ENCODE assay signal across 12 cellular contexts in genomic region chr7:36387437-36388345, GRCh38. TPM values are rescaled to one million over a fixed set of nuclear protein-coding genes. Genes with fewer than 3 reads are reported as not detected.
DNase-seq lines count a peak whose midpoint lies in the region; ATAC-seq, FAIRE-seq and TF ChIP-seq lines count a peak whose summit lies in the region.
"Had no signal": no experiment of that assay in that cellular context is flagged by ENCODE, and none has a peak within 500 bp of the region (broad histone marks: within the 10 kb centered on the region; RNA-seq: fewer than 3 reads in every experiment).

No MANE protein-coding gene starts in this region.

- no peak overlapping the region for H2AFZ ChIP-seq in HepG2 (ENCODE audit: low read length)
- peak overlapping the region; percentile 77 for H2AFZ ChIP-seq in keratinocyte (ENCODE audit: control insufficient read depth, low read length)

- H3K9me3 Mint-ChIP-seq in type B pancreatic cell = no peaks in the 10 kb centered on the region
- H3K9me3 Mint-ChIP-seq in stimulated activated memory B cell treated with anti-CD40 and anti-IgM and Interleukin-4, amounts not matched to agents 10 μg/mL and 1 μg/mL and 100 μg/mL, for 72 hours = no peaks in the 10 kb centered on the region

- H3K36me3 Mint-ChIP-seq in type B pancreatic cell = no peaks in the 10 kb centered on the region
- no peaks in the 10 kb centered on the region for H3K36me3 Mint-ChIP-seq in stimulated activated memory B cell treated with anti-CD40 and anti-IgM and Interleukin-4, amounts not matched to agents 10 μg/mL and 1 μg/mL and 100 μg/mL, for 72 hours

- H3K36me3 ChIP-seq in HepG2 (replicated peaks in 1 of 2; ENCODE audit: control insufficient read depth in 1 of 2, insufficient read depth in 2 of 2, low read length in 2 of 2) = no peaks in the 10 kb centered on the region
- H3K36me3 ChIP-seq in right lobe of liver = no peaks in the 10 kb centered on the region
- peaks cover 11% of the 10 kb centered on the region; the same call in 1 of the 2 replicates for H3K36me3 ChIP-seq in RWPE2 (ENCODE audit: low read depth)
- no peaks in the 10 kb centered on the region for H3K36me3 ChIP-seq in keratinocyte (ENCODE audit: control insufficient read depth in 2 of 2, extremely low read depth in 1 of 2, insufficient read depth in 2 of 2, low read length in 2 of 2)

- H4K20me1 ChIP-seq in HepG2 (ENCODE audit: insufficient read depth, low read length) (no peaks in the 10 kb centered on the region), keratinocyte (ENCODE audit: control insufficient read depth, extremely low read depth, insufficient read depth, low read length) (no peaks in the 10 kb centered on the region)

- no peak for TF ChIP-seq POLR2A in HepG2 (IDR thresholded peaks at IDR 0.05; ENCODE audit: insufficient read depth in 1 of 2, low read depth in 2 of 2, low read length in 2 of 2)
- TF ChIP-seq POLR2A in right lobe of liver (IDR thresholded peaks at IDR 0.05) = no peak

- intact Hi-C loops in HepG2 (cut with micrococcal nuclease; ENCODE audit: unreplicated experiment) = loop anchor here (1.0 to 5.0 kb wide), 3 partner anchors 7 to 595 kb away; partner anchors contain the start of gene SEPTIN7
- intact Hi-C loops in right lobe of liver (cut with DNase I) = no loop called here

- peaks cover 26% of the 10 kb centered on the region for H3K4me1 ChIP-seq in HepG2 (ENCODE audit: insufficient read depth, low read length)
- H3K4me1 ChIP-seq in right lobe of liver = peaks cover 0 to 8% (median 3%) of the 10 kb centered on the region in 4 donors
- peaks cover 31% of the 10 kb centered on the region for H3K4me1 ChIP-seq in RWPE2 (ENCODE audit: insufficient read depth, poor library complexity, severe bottlenecking)
- peaks cover 34% of the 10 kb centered on the region for H3K4me1 ChIP-seq in keratinocyte (ENCODE audit: control insufficient read depth, extremely low read depth, insufficient read depth, low read length)

- BruUV-seq in HepG2 (replicated peaks; lab: Mats Ljungman, UMichigan) = no TSS peak

- peak overlapping the region; percentile 61 for H3K27ac Mint-ChIP-seq in type B pancreatic cell
- H3K27ac Mint-ChIP-seq in stimulated activated memory B cell treated with anti-CD40 and anti-IgM and Interleukin-4, amounts not matched to agents 10 μg/mL and 1 μg/mL and 100 μg/mL, for 72 hours = no peak overlapping the region

- H3K27me3 ChIP-seq in HepG2 (ENCODE audit: control insufficient read depth in 1 of 2, insufficient read depth in 2 of 2, low read length in 2 of 2) = no peaks in the 10 kb centered on the region; a peak in 1 of 5 replicates
- H3K27me3 ChIP-seq in right lobe of liver = no peaks in the 10 kb centered on the region
- no peaks in the 10 kb centered on the region for H3K27me3 ChIP-seq in RWPE2 (ENCODE audit: insufficient read depth, poor library complexity, severe bottlenecking)
- no peaks in the 10 kb centered on the region for H3K27me3 ChIP-seq in keratinocyte (ENCODE audit: control insufficient read depth, extremely low read depth, insufficient read depth, low read length)
- H3K27me3 ChIP-seq: SJSA1 had no signal

- in situ Hi-C loops in HepG2 (cut with HindIII; ENCODE audit: extremely low pct_ligation_motif_present, low pct_unique_long_range_greater_than_20kb) = no loop called here

- no peaks in the 10 kb centered on the region for H3K9me1 ChIP-seq in keratinocyte (ENCODE audit: control insufficient read depth, extremely low read depth, insufficient read depth, low read length)

- ATAC-seq in HepG2 = no peak
- no peak for ATAC-seq in right lobe of liver
- no peak for ATAC-seq in RWPE2 (ENCODE audit: low read depth)
- no peak for ATAC-seq in GM19324 (IDR thresholded peaks at IDR 0.05; ENCODE audit: low FRiP score, unreplicated experiment)
- no peak for ATAC-seq in stimulated activated memory B cell treated with anti-CD40 and anti-IgM and Interleukin-4, amounts not matched to agents 10 μg/mL and 1 μg/mL and 100 μg/mL, for 72 hours
- ATAC-seq: left lobe of liver had no signal

- no peak for TF ChIP-seq EP300 in HepG2 (IDR thresholded peaks at IDR 0.05; ENCODE audit: low read depth in 2 of 2, low read length in 2 of 2)
- no peak for TF ChIP-seq EP300 in HepG2 (CRISPR knock-in tag; IDR thresholded peaks at IDR 0.05; ENCODE audit: borderline replicate concordance)

- H3K79me2 ChIP-seq in HepG2 (ENCODE audit: insufficient read depth, low read length) (peaks cover 27% of the 10 kb centered on the region), keratinocyte (ENCODE audit: control insufficient read depth, insufficient read depth, low read length) (peaks cover 27% of the 10 kb centered on the region)

- FAIRE-seq in HepG2 (lab: Jason Lieb, UNC) = no peak
- peak; percentile 36 for FAIRE-seq in keratinocyte (lab: Jason Lieb, UNC)

- H3K4me1 Mint-ChIP-seq in type B pancreatic cell (ENCODE audit: unreplicated experiment) = peaks cover 11% of the 10 kb centered on the region
- H3K4me1 Mint-ChIP-seq in stimulated activated memory B cell treated with anti-CD40 and anti-IgM and Interleukin-4, amounts not matched to agents 10 μg/mL and 1 μg/mL and 100 μg/mL, for 72 hours = peaks cover 13% of the 10 kb centered on the region

- TF ChIP-seq RAD21 in HepG2 (CRISPR knock-in tag; IDR thresholded peaks at IDR 0.05) = no peak

- 31% methylated on average over 8 of the region's 8 CpGs for WGBS in HepG2 (ENCODE audit: low lambda C conversion rate)
- WGBS in right lobe of liver (ENCODE audit: insufficient coverage, low coverage, low lambda C conversion rate, missing lambda C conversion rate) = 51% methylated on average over 8 of the region's 8 CpGs

- peak overlapping the region; percentile 60 for H3K4me3 Mint-ChIP-seq in type B pancreatic cell
- H3K4me3 Mint-ChIP-seq in stimulated activated memory B cell treated with anti-CD40 and anti-IgM and Interleukin-4, amounts not matched to agents 10 μg/mL and 1 μg/mL and 100 μg/mL, for 72 hours = no peak overlapping the region

- CTCF ChIA-PET in HepG2 (lab: Yijun Ruan, JAX; ENCODE audit: low intra/inter-chr PET ratio, low total read pairs) = no interaction called here

- no peaks in the 10 kb centered on the region for H3K27me3 Mint-ChIP-seq in type B pancreatic cell
- no peaks in the 10 kb centered on the region for H3K27me3 Mint-ChIP-seq in stimulated activated memory B cell treated with anti-CD40 and anti-IgM and Interleukin-4, amounts not matched to agents 10 μg/mL and 1 μg/mL and 100 μg/mL, for 72 hours

- DNase-seq in HepG2 (ENCODE audit: low spot score) (no peak), right lobe of liver (no peak), RWPE2 (ENCODE audit: low spot score) (no peak), keratinocyte (ENCODE audit: low read depth, low spot score) (peak; percentile 76), type B pancreatic cell (ENCODE audit: extremely low spot score, unreplicated experiment) (no peak), NCI-H1417 treated with DMSO at 0.1 percent for 48 hours (lab: John Stamatoyannopoulos, UW) (no peak)
- DNase-seq: Caco-2; stimulated activated CD4-positive, alpha-beta T cell treated with anti-CD3 and anti-CD28 coated beads, Interleukin-1b, Interleukin-23, amount 100 ng/mL, for 48 hours had no signal

- H3K4me3 ChIP-seq in HepG2 (replicated peaks in 1 of 3; ENCODE audit: insufficient read depth in 1 of 3, low read depth in 2 of 3, low read length in 3 of 3) = peak overlapping the region in 2 of 3 experiments; percentile 61 to 97; a peak in 4 of 6 replicates
- H3K4me3 ChIP-seq in right lobe of liver = no peak overlapping the region
- H3K4me3 ChIP-seq in RWPE2 (ENCODE audit: severe bottlenecking) = no peak overlapping the region
- H3K4me3 ChIP-seq in keratinocyte (ENCODE audit: control insufficient read depth in 2 of 3, extremely low read depth in 1 of 3, insufficient read depth in 2 of 3, low read depth in 1 of 3, low read length in 3 of 3) = peak overlapping the region in 2 of 3 experiments; percentile 46 to 49
- H3K4me3 ChIP-seq: SJSA1 had no signal

- H3K27ac ChIP-seq in HepG2 (ENCODE audit: extremely low read length, insufficient read depth, low read length) (peak overlapping the region; percentile 89), right lobe of liver (no peak overlapping the region), RWPE2 (ENCODE audit: poor library complexity, severe bottlenecking) (peak overlapping the region; percentile 92), keratinocyte (ENCODE audit: control insufficient read depth, insufficient read depth, low read length) (peak overlapping the region; percentile 97)
- H3K27ac ChIP-seq: SJSA1 had no signal

- no peak overlapping the region for H3K9ac ChIP-seq in HepG2 (ENCODE audit: insufficient read depth, low read depth, low read length)
- peak overlapping the region; percentile 67 for H3K9ac ChIP-seq in keratinocyte (ENCODE audit: control insufficient read depth, extremely low read depth, insufficient read depth, low read length)

- dilution Hi-C loops in keratinocyte (cut with MboI; ENCODE audit: extremely low pct_ligation_motif_present, low sequenced_read_pairs) = no loop called here

- TF ChIP-seq CTCF in HepG2 (CRISPR knock-in tag; IDR thresholded peaks at IDR 0.05) (no peak), right lobe of liver (IDR thresholded peaks at IDR 0.05) (no peak), RWPE2 (IDR thresholded peaks at IDR 0.05; ENCODE audit: poor library complexity, severe bottlenecking) (no peak), keratinocyte (optimal IDR thresholded peaks at IDR 0.05 in 1 of 3, IDR thresholded peaks at IDR 0.05 in 1 of 3, conservative IDR thresholded peaks at IDR 0.05 in 1 of 3; ENCODE audit: extremely low read depth in 1 of 3, insufficient read depth in 2 of 3, low read length in 3 of 3) (no peak), type B pancreatic cell (conservative IDR thresholded peaks at IDR 0.05) (no peak)

- H3K4me2 ChIP-seq in HepG2 (ENCODE audit: low read depth, low read length) (peak overlapping the region; percentile 95), keratinocyte (ENCODE audit: control insufficient read depth, extremely low read depth, insufficient read depth, low read depth, low read length) (peak overlapping the region; percentile 52)

- POLR2A ChIA-PET in HepG2 (lab: Yijun Ruan, JAX) = interaction anchor here (1.1 to 1.9 kb wide), 2 partner anchors 20 to 21 kb away, joined by 3 to 15 read pairs; a partner anchor contains a TSS

- H3K9me3 ChIP-seq in HepG2 (ENCODE audit: low read length) = no peaks in the 10 kb centered on the region
- H3K9me3 ChIP-seq in right lobe of liver = no peaks in the 10 kb centered on the region
- no peaks in the 10 kb centered on the region for H3K9me3 ChIP-seq in RWPE2 (ENCODE audit: severe bottlenecking)
- no peaks in the 10 kb centered on the region for H3K9me3 ChIP-seq in keratinocyte (ENCODE audit: control insufficient read depth, low read depth, low read length)
- H3K9me3 ChIP-seq: Caco-2, SJSA1 had no signal

RNA-seq across cellular contexts. Expression of gene ANLN, which starts 2.0 kb away (rescaled TPM):
- total RNA-seq in HepG2 (2016; rRNA removed; fragmentation: Illumina TruSeq; extraction: Trizol) (38.8 and 72.0 TPM in 2 replicates), right lobe of liver (1 to 10 TPM in 4 of 6 experiments, under 1 TPM in 2; 0.44 to 7.8 (median 2.2) TPM), type B pancreatic cell (ENCODE audit: low replicate concordance) (23.8 and 68.3 TPM in 2 replicates)
- 5.1 and 7.8 TPM in 2 replicates for total RNA-seq in HepG2 (2016; cell fraction: cytosol; rRNA removed; fragmentation: Illumina TruSeq; extraction: Trizol; ENCODE audit: low read depth)
- 37.7 and 68.7 TPM in 2 replicates for total RNA-seq in HepG2 (2016; cell fraction: insoluble cytoplasmic fraction; rRNA removed; fragmentation: Illumina TruSeq; extraction: Trizol)
- total RNA-seq in HepG2 (2016; cell fraction: membrane; rRNA removed; fragmentation: Illumina TruSeq; extraction: Trizol) = 16.4 and 19.9 TPM in 2 replicates
- total RNA-seq in HepG2 (2016; cell fraction: nucleus; rRNA removed; fragmentation: Illumina TruSeq; extraction: Trizol) = 96.5 and 107 TPM in 2 replicates
- polyA plus RNA-seq in HepG2 (2011; rRNA removed) (13.3 and 20.0 TPM in 2 replicates), keratinocyte (12.6 to 65.8 TPM (median 55.6 TPM) in 3 replicates)
- 6.3 and 6.5 TPM in 2 replicates for polyA plus RNA-seq in HepG2 (2011; cell fraction: cytosol; rRNA removed)
- 32.3 and 39.3 TPM in 2 replicates for polyA plus RNA-seq in HepG2 (2011; cell fraction: nucleus; rRNA removed)
- polyA plus RNA-seq in HepG2 (2012) = 10.2 and 22.0 TPM in 2 replicates
- 1.8 and 2.1 TPM in 2 replicates for polyA plus RNA-seq in HepG2 (2016; cell fraction: cytosol; fragmentation: Illumina TruSeq; extraction: Trizol; ENCODE audit: low read depth)
- polyA plus RNA-seq in HepG2 (2016; cell fraction: insoluble cytoplasmic fraction; fragmentation: Illumina TruSeq; extraction: Trizol; ENCODE audit: low read depth) = 23.5 and 27.8 TPM in 2 replicates
- polyA plus RNA-seq in HepG2 (2016; cell fraction: membrane; fragmentation: Illumina TruSeq; extraction: Trizol; ENCODE audit: low read depth) = 4.8 and 5.6 TPM in 2 replicates
- polyA plus RNA-seq in HepG2 (2016; cell fraction: nucleus; fragmentation: Illumina TruSeq; extraction: Trizol; ENCODE audit: insufficient read depth, low read depth) = 88.6 and 93.2 TPM in 2 replicates
- polyA minus RNA-seq in HepG2 (2011; rRNA and poly(A)+ RNA removed; ENCODE audit: low replicate concordance) = 64.2 and 214 TPM in 2 replicates
- polyA minus RNA-seq in HepG2 (2011; cell fraction: cytosol; rRNA and poly(A)+ RNA removed) = 29.0 and 48.1 TPM in 2 replicates
- polyA minus RNA-seq in HepG2 (2011; cell fraction: nucleus; rRNA and poly(A)+ RNA removed) = 105 and 132 TPM in 2 replicates
- 1.7 TPM for polyA plus RNA-seq in keratinocyte (2011; ENCODE audit: low read depth)
- polyA plus RNA-seq in keratinocyte (2011; cell fraction: cytosol; rRNA removed) = 10.6 and 16.8 TPM in 2 replicates
- 29.0 and 31.9 TPM in 2 replicates for polyA plus RNA-seq in keratinocyte (2011; cell fraction: nucleus; rRNA removed)
- polyA plus RNA-seq in keratinocyte (2012; ENCODE audit: low replicate concordance) = 0.55 and 46.9 TPM in 2 replicates
- 30.0 to 169 TPM (median 30.1 TPM) in 3 replicates for polyA minus RNA-seq in keratinocyte
- 17.8 TPM for polyA minus RNA-seq in keratinocyte (2011; cell fraction: cytosol; rRNA and poly(A)+ RNA removed)
- polyA minus RNA-seq in keratinocyte (2011; cell fraction: nucleus; rRNA and poly(A)+ RNA removed) = 20.5 and 51.1 TPM in 2 replicates

Comparison
In these comparisons a context has a peak if more than half of its experiments do, and no peak if none do; other contexts are left out.
1. H3K27ac ChIP-seq: peak in HepG2 (single experiment), RWPE2 (single experiment) and keratinocyte (single experiment); none in right lobe of liver (0 of 3).
2. H3K4me3 ChIP-seq: peak in HepG2 (2 of 3) and keratinocyte (2 of 3); none in right lobe of liver (0 of 3) and RWPE2 (single experiment).